ENCODE assay signal across 1 cellular context in genomic region chr5:56494300-56494704, GRCh38.
TF ChIP-seq lines count a peak whose summit lies in the region.

No MANE protein-coding gene starts in this region.

TF ChIP-seq in K562, 482 proteins besides CTCF, POLR2A, EP300 and RAD21 (continued from another document):
- TF ChIP-seq E2F5 (CRISPR knock-in tag; IDR thresholded peaks at IDR 0.05): no peak
- TF ChIP-seq ZNF764 (CRISPR knock-in tag; IDR thresholded peaks at IDR 0.05; ENCODE audit: low read depth): no peak
- peak; percentile 88 for TF ChIP-seq MGA (IDR thresholded peaks at IDR 0.05)
- TF ChIP-seq ZNF232 (CRISPR knock-in tag; IDR thresholded peaks at IDR 0.05): no peak
- 0 out of 4 replicates have a peak, but pooled peaks of 1 of the 2 experiments have one; percentile 49 for TF ChIP-seq RCOR1 (IDR thresholded peaks at IDR 0.05; ENCODE audit: borderline replicate concordance in 1 of 2, low read depth in 2 of 2, low read length in 2 of 2)
- peak; percentile 89 for TF ChIP-seq TOE1 (IDR thresholded peaks at IDR 0.05; ENCODE audit: borderline replicate concordance)
- TF ChIP-seq TOE1 (CRISPR knock-in tag; IDR thresholded peaks at IDR 0.05; ENCODE audit: borderline replicate concordance, low read depth): no peak
- TF ChIP-seq ZNF639 (CRISPR knock-in tag; conservative IDR thresholded peaks at IDR 0.05 in 1 of 2, IDR thresholded peaks at IDR 0.05 in 1 of 2): 0 out of 4 replicates have a peak, but pooled peaks of 1 of the 2 experiments have one; percentile 18
- no peak for TF ChIP-seq ELF4 (CRISPR knock-in tag; IDR thresholded peaks at IDR 0.05)
- no peak for TF ChIP-seq ATF1 (CRISPR knock-in tag; IDR thresholded peaks at IDR 0.05)
- TF ChIP-seq ATF1 (tag; IDR thresholded peaks at IDR 0.05): 0 out of 2 replicates have a peak, but pooled peaks have one; percentile 32
- TF ChIP-seq MCM7 (IDR thresholded peaks at IDR 0.05): no peak
- peak; percentile 91 to 94 for TF ChIP-seq FOXA3 (CRISPR knock-in tag; conservative IDR thresholded peaks at IDR 0.05 in 1 of 2, IDR thresholded peaks at IDR 0.05 in 1 of 2)
- no peak for TF ChIP-seq SIN3B (IDR thresholded peaks at IDR 0.05; ENCODE audit: low read depth)
- no peak for TF ChIP-seq PBX2 (CRISPR knock-in tag; IDR thresholded peaks at IDR 0.05; ENCODE audit: low read depth)
- TF ChIP-seq PBX2 (tag; conservative IDR thresholded peaks at IDR 0.05; ENCODE audit: low read depth): peak; percentile 84
- TF ChIP-seq ATF7 (IDR thresholded peaks at IDR 0.05): peak; percentile 53
- no peak for TF ChIP-seq NCOR1 (IDR thresholded peaks at IDR 0.05)
- TF ChIP-seq ATF6 (CRISPR knock-in tag; IDR thresholded peaks at IDR 0.05): 0 out of 2 replicates have a peak, but pooled peaks have one; percentile 71
- no peak for TF ChIP-seq ARID4B (CRISPR knock-in tag; IDR thresholded peaks at IDR 0.05)
- TF ChIP-seq DEAF1 (CRISPR knock-in tag; IDR thresholded peaks at IDR 0.05): no peak
